ENCODE assay signal across 11 cellular contexts in genomic region chr10:97517778-97518561, GRCh38. TPM values are rescaled to one million over a fixed set of nuclear protein-coding genes. Genes with fewer than 3 reads are reported as not detected.
A peak's percentile ranks its signal among the peaks of the same experiment; 100 is the strongest.
DNase-seq lines count a peak whose midpoint lies in the region; ATAC-seq and TF ChIP-seq lines count a peak whose summit lies in the region.
"Had no signal": no experiment of that assay in that cellular context is flagged by ENCODE, and none has a peak within 500 bp of the region (broad histone marks: within the 10 kb centered on the region; RNA-seq: fewer than 3 reads in every experiment).

No MANE protein-coding gene starts in this region.

- no peaks in the 10 kb centered on the region for H3K27me3 ChIP-seq in lung (ENCODE audit: control insufficient read depth, insufficient read depth)

- intact Hi-C loops in left colon (cut with DNase I, micrococcal nuclease): no loop called here

- H3K27ac ChIP-seq in coronary artery (peak overlapping the region; percentile 5 to 54), lung (ENCODE audit: low read depth in 1 of 2, low read length in 1 of 2) (peak overlapping the region in 1 of 2 donors; percentile 86)

- DNase-seq in A172 (ENCODE audit: low spot score): peak; percentile 84
- DNase-seq in HT1080 (ENCODE audit: low read depth): peak; percentile 83
- DNase-seq in coronary artery (ENCODE audit: low spot score): no peak
- DNase-seq in lung (ENCODE audit: low spot score): no peak
- DNase-seq in NCI-H526 treated with DMSO at 0.1 percent for 48 hours (lab: John Stamatoyannopoulos, UW): no peak
- DNase-seq in left colon: no peak
- no peak for DNase-seq in HEK293T (ENCODE audit: extremely low spot score)
- DNase-seq: naive thymus-derived CD4-positive, alpha-beta T cell; NCI-H1092; SIG-M5 had no signal

- no peak for TF ChIP-seq CTCF in coronary artery (IDR thresholded peaks at IDR 0.05)
- TF ChIP-seq CTCF in lung (IDR thresholded peaks at IDR 0.05; ENCODE audit: control extremely low read depth, extremely low read depth): no peak

- 30 to 39% methylated on average over 13 of the region's 13 CpGs for WGBS in lung, 2 donors

- POLR2A ChIA-PET in HEK293T (lab: Yijun Ruan, JAX): interaction anchor here (1.0 kb wide), 1 partner anchor 16 kb away, joined by 3 read pairs; no protein-coding TSS in a partner anchor

- no peaks in the 10 kb centered on the region for H3K36me3 ChIP-seq in lung (ENCODE audit: control insufficient read depth in 2 of 2, insufficient read depth in 2 of 2, low read length in 2 of 2)

- peak; percentile 23 for ATAC-seq in lung (ENCODE audit: insufficient read depth, low FRiP score)
- no peak for ATAC-seq in left colon
- no peak for ATAC-seq in GM18498 (IDR thresholded peaks at IDR 0.05; ENCODE audit: unreplicated experiment)
- ATAC-seq: naive thymus-derived CD4-positive, alpha-beta T cell had no signal

- H3K4me3 ChIP-seq in coronary artery (no peak overlapping the region), lung (no peak overlapping the region)

- CTCF ChIA-PET in HEK293T (lab: Yijun Ruan, JAX): no interaction called here

- H3K9me3 ChIP-seq in lung (ENCODE audit: control insufficient read depth in 2 of 2, insufficient read depth in 1 of 2, low read length in 1 of 2): no peaks in the 10 kb centered on the region

- peaks cover 15 to 31% of the 10 kb centered on the region in 2 donors for H3K4me1 ChIP-seq in lung (ENCODE audit: control insufficient read depth in 2 of 2, insufficient read depth in 2 of 2, low read length in 2 of 2)

TF ChIP-seq in HEK293T, 16 proteins besides CTCF, POLR2A, EP300 and RAD21:
- no peak for TF ChIP-seq ARNT (IDR thresholded peaks at IDR 0.05)
- TF ChIP-seq CTBP1 (IDR thresholded peaks at IDR 0.05; ENCODE audit: borderline replicate concordance): no peak
- TF ChIP-seq BHLHE40 (IDR thresholded peaks at IDR 0.05; ENCODE audit: borderline replicate concordance): no peak
- no peak for TF ChIP-seq HDGF (IDR thresholded peaks at IDR 0.05; ENCODE audit: borderline replicate concordance)
- no peak for TF ChIP-seq SUZ12 (IDR thresholded peaks at IDR 0.05)
- TF ChIP-seq ELF4 (IDR thresholded peaks at IDR 0.05): no peak
- no peak for TF ChIP-seq FOXA1 (IDR thresholded peaks at IDR 0.05)
- TF ChIP-seq SP1 (IDR thresholded peaks at IDR 0.05): no peak
- no peak for TF ChIP-seq FOXK2 (IDR thresholded peaks at IDR 0.05)
- no peak for TF ChIP-seq ZNF384 (IDR thresholded peaks at IDR 0.05)
- TF ChIP-seq TARDBP (IDR thresholded peaks at IDR 0.05): no peak
- no peak for TF ChIP-seq PKNOX1 (IDR thresholded peaks at IDR 0.05)
- no peak for TF ChIP-seq LEF1 (IDR thresholded peaks at IDR 0.05; ENCODE audit: borderline replicate concordance)
- TF ChIP-seq L3MBTL2 (conservative IDR thresholded peaks at IDR 0.05): no peak
- no peak for TF ChIP-seq FOXM1 (IDR thresholded peaks at IDR 0.05; ENCODE audit: borderline replicate concordance)
- no peak for TF ChIP-seq NFRKB (IDR thresholded peaks at IDR 0.05)

RNA-seq across cellular contexts. Expression of gene UBTD1, which starts 19.2 kb away (rescaled TPM):
- 37.6 and 53.8 TPM in 2 replicates for total RNA-seq in A172 (2014; rRNA removed; shearing (Covaris generic))
- total RNA-seq in HT1080 (2014; rRNA removed; shearing (Covaris generic)): 42.1 and 53.0 TPM in 2 replicates
- 34.0 and 37.3 TPM in 2 replicates for polyA plus RNA-seq in HT1080 (2015; cell fraction: cytosol; rRNA removed)
- 13.2 and 14.1 TPM in 2 replicates for polyA plus RNA-seq in HT1080 (2015; cell fraction: nucleus; rRNA removed)
- 10 to 100 TPM; 26.3 to 44.1 TPM for total RNA-seq in lung
- polyA plus RNA-seq in lung: 10 to 100 TPM; 41.8 to 70.4 TPM
- 1 to 10 TPM; 1.8 to 2.4 TPM for total RNA-seq in left colon

RNA-seq across cellular contexts. Expression of gene MMS19, which starts 19.7 kb away (rescaled TPM):
- 90.4 and 105 TPM in 2 replicates for total RNA-seq in A172 (2014; rRNA removed; shearing (Covaris generic))
- 129 and 152 TPM in 2 replicates for total RNA-seq in HT1080 (2014; rRNA removed; shearing (Covaris generic))
- 68.5 and 77.9 TPM in 2 replicates for polyA plus RNA-seq in HT1080 (2015; cell fraction: cytosol; rRNA removed)
- 208 and 229 TPM in 2 replicates for polyA plus RNA-seq in HT1080 (2015; cell fraction: nucleus; rRNA removed)
- total RNA-seq in lung: 10 to 100 TPM; 68.8 to 74.5 TPM
- 10 to 100 TPM; 39.9 to 56.2 TPM for polyA plus RNA-seq in lung
- total RNA-seq in left colon: 10 to 100 TPM; 38.9 to 42.3 TPM

RNA-seq across cellular contexts. Expression of gene ANKRD2, which starts 54.6 kb away (rescaled TPM):
- total RNA-seq in A172 (2014; rRNA removed; shearing (Covaris generic)): 2.0 and 6.7 TPM in 2 replicates
- total RNA-seq in HT1080 (2014; rRNA removed; shearing (Covaris generic)): not detected in 2 replicates
- 0.05 TPM in 1 of 2 replicates, not detected in the other for polyA plus RNA-seq in HT1080 (2015; cell fraction: cytosol; rRNA removed)
- polyA plus RNA-seq in HT1080 (2015; cell fraction: nucleus; rRNA removed): 0.13 TPM in 1 of 2 replicates, not detected in the other
- total RNA-seq in lung: 1 to 10 TPM in 1 of 2 donors, not detected in 1; 3.1 TPM
- polyA plus RNA-seq in lung: 1 to 10 TPM; 1.2 to 3.0 TPM
- not detected for total RNA-seq in left colon
- polyA plus RNA-seq: naive thymus-derived CD4-positive, alpha-beta T cell had no signal

Comparison
In these comparisons a context has a peak if more than half of its experiments do, and no peak if none do; other contexts are left out.
1. DNase-seq: peak in A172 (single experiment) and HT1080 (single experiment); none in coronary artery (single experiment), lung (single experiment), NCI-H526 treated with DMSO at 0.1 percent for 48 hours (single experiment), left colon (0 of 2) and HEK293T (single experiment).
2. RNA of gene UBTD1, which starts 19.2 kb away (total RNA-seq): 37.6 to 53.8 TPM in A172, 42.1 to 53.0 TPM in HT1080 and 26.3 to 44.1 TPM in lung; 1.8 to 2.4 TPM in left colon; every median in the first group is over 4 times any median in the second.